8 cellular contexts compared by ENCODE assay signal in genomic region chr6:7260291-7261029, GRCh38. TPM values are rescaled to one million over a fixed set of nuclear protein-coding genes. Genes with fewer than 3 reads are reported as not detected.
DNase-seq lines count a peak whose midpoint lies in the region; ATAC-seq and TF ChIP-seq lines count a peak whose summit lies in the region.

No MANE protein-coding gene starts in this region.

- ATAC-seq in GM19351 (IDR thresholded peaks at IDR 0.05; ENCODE audit: unreplicated experiment), result no peak
- ATAC-seq in HG03439 (IDR thresholded peaks at IDR 0.05; ENCODE audit: unreplicated experiment), result no peak

- intact Hi-C loops in OCI-LY7 (cut with micrococcal nuclease; ENCODE audit: unreplicated experiment) (no loop called here), esophagus squamous epithelium (cut with DNase I) (no loop called here)

- TF ChIP-seq POLR2A in esophagus squamous epithelium (IDR thresholded peaks at IDR 0.05), result no peak

- H4K20me1 ChIP-seq in OCI-LY7 (ENCODE audit: insufficient read depth, low read length), result no peaks in the 10 kb centered on the region

- POLR2A ChIA-PET in OCI-LY7 (lab: Charles Lee), result interaction anchor here (1.6 kb wide), 1 partner anchor 17 kb away, joined by 5 read pairs; no protein-coding TSS in a partner anchor

- no peaks in the 10 kb centered on the region for H3K36me3 ChIP-seq in OCI-LY7 (ENCODE audit: insufficient read depth, low read length)
- H3K36me3 ChIP-seq in esophagus squamous epithelium, result no peaks in the 10 kb centered on the region
- no peaks in the 10 kb centered on the region for H3K36me3 ChIP-seq in neutrophil

- H3K27ac ChIP-seq in OCI-LY7 (ENCODE audit: low read depth, low read length, poor library complexity, severe bottlenecking), result no peak overlapping the region
- peak overlapping the region; percentile 74 to 90 (median 82) for H3K27ac ChIP-seq in esophagus squamous epithelium
- H3K27ac ChIP-seq in neutrophil, result peak overlapping the region; percentile 93

- no peaks in the 10 kb centered on the region for H3K79me2 ChIP-seq in OCI-LY7 (ENCODE audit: insufficient read depth, low read depth, low read length)

- H3K4me3 ChIP-seq in OCI-LY7 (ENCODE audit: low read depth, low read length, poor library complexity, severe bottlenecking) (no peak overlapping the region), esophagus squamous epithelium (peak overlapping the region; percentile 35 to 82 (median 58)), neutrophil (ENCODE audit: low read depth in 1 of 2, low read length in 1 of 2) (peak overlapping the region; percentile 67 to 77)

- 61 to 62% methylated on average over 13 of the region's 13 CpGs for WGBS in esophagus squamous epithelium, 2 donors

- H3K4me1 ChIP-seq in OCI-LY7 (ENCODE audit: insufficient read depth, low read length, poor library complexity, severe bottlenecking) (no peaks in the 10 kb centered on the region), esophagus squamous epithelium (peaks cover 13 to 24% (median 14%) of the 10 kb centered on the region in 3 donors), neutrophil (ENCODE audit: control insufficient read depth in 1 of 2, insufficient read depth in 1 of 2, low read depth in 1 of 2, low read length in 1 of 2) (peaks cover 38 to 51% of the 10 kb centered on the region in 2 experiments)

- DNase-seq in ELF-1 (ENCODE audit: low read depth, low spot score) (peak; percentile 29), OCI-LY7 (ENCODE audit: low spot score) (no peak), esophagus squamous epithelium (lab: John Stamatoyannopoulos, UW) (no peak), SKM-1 (lab: John Stamatoyannopoulos, UW; ENCODE audit: unreplicated experiment) (no peak), DMS153 treated with DMSO at 0.1 percent for 48 hours (lab: John Stamatoyannopoulos, UW; ENCODE audit: unreplicated experiment) (no peak)

- H3K4me2 ChIP-seq in OCI-LY7 (ENCODE audit: low read length), result peak overlapping the region; percentile 48; the same call in 1 of the 2 replicates

- BruUV-seq in OCI-LY7 (replicated peaks; lab: Mats Ljungman, UMichigan), result no TSS peak

- TF ChIP-seq CTCF in OCI-LY7 (conservative IDR thresholded peaks at IDR 0.05; ENCODE audit: low read length) (no peak), esophagus squamous epithelium (IDR thresholded peaks at IDR 0.05) (no peak), neutrophil (IDR thresholded peaks at IDR 0.05) (no peak)

- H3K9me2 ChIP-seq in OCI-LY7 (ENCODE audit: insufficient read depth, low read length), result no peaks in the 10 kb centered on the region

- H3K9me3 ChIP-seq in OCI-LY7 (ENCODE audit: low read length), result no peaks in the 10 kb centered on the region
- no peaks in the 10 kb centered on the region for H3K9me3 ChIP-seq in esophagus squamous epithelium
- H3K9me3 ChIP-seq in neutrophil, result no peaks in the 10 kb centered on the region

- CTCF ChIA-PET in OCI-LY7 (lab: Charles Lee; ENCODE audit: unreplicated experiment), result no interaction called here

- H2AFZ ChIP-seq in OCI-LY7 (ENCODE audit: low read length), result no peak overlapping the region

- no peaks in the 10 kb centered on the region for H3K27me3 ChIP-seq in esophagus squamous epithelium
- H3K27me3 ChIP-seq in neutrophil, result no peaks in the 10 kb centered on the region

RNA-seq across cellular contexts. Expression of gene SSR1, which starts 52.5 kb away (rescaled TPM):
- 31.6 and 36.0 TPM in 2 replicates for total RNA-seq in OCI-LY7 (2014; rRNA removed; shearing (Covaris generic))
- total RNA-seq in OCI-LY7 (2022) (126 and 138 TPM in 2 replicates), esophagus squamous epithelium (100 to 1,000 TPM in 1 of 4 donors, 10 to 100 TPM in 3; 39.5 to 122 (median 80.8) TPM)
